ENCODE assay signal across 15 cellular contexts in genomic region chr5:135010502-135011354, GRCh38. TPM values are rescaled to one million over a fixed set of nuclear protein-coding genes. Genes with fewer than 3 reads are reported as not detected.
DNase-seq lines count a peak whose midpoint lies in the region; ATAC-seq and TF ChIP-seq lines count a peak whose summit lies in the region.
"Had no signal": no experiment of that assay in that cellular context is flagged by ENCODE, and none has a peak within 500 bp of the region (broad histone marks: within the 10 kb centered on the region; RNA-seq: fewer than 3 reads in every experiment).

No MANE protein-coding gene starts in this region.

- no peaks in the 10 kb centered on the region for H3F3A ChIP-seq in PC-9 (ENCODE audit: insufficient read depth, low read depth)

- H3K9me2 ChIP-seq in PC-9 (ENCODE audit: insufficient read depth): no peaks in the 10 kb centered on the region

- ATAC-seq in Right ventricle myocardium inferior: no peak
- ATAC-seq in GM19467 (IDR thresholded peaks at IDR 0.05; ENCODE audit: unreplicated experiment): no peak
- no peak for ATAC-seq in HG03457 (IDR thresholded peaks at IDR 0.05; ENCODE audit: unreplicated experiment)
- ATAC-seq in GM19023 (IDR thresholded peaks at IDR 0.05; ENCODE audit: unreplicated experiment): no peak

- peaks cover 52% of the 10 kb centered on the region for H3K27me3 ChIP-seq in cardiac muscle cell
- no peaks in the 10 kb centered on the region for H3K27me3 ChIP-seq in PC-9 (ENCODE audit: insufficient read depth, low read depth)

- H3K36me3 ChIP-seq in cardiac muscle cell (no peaks in the 10 kb centered on the region), PC-9 (ENCODE audit: low read depth) (no peaks in the 10 kb centered on the region)

- H3K4me1 ChIP-seq in cardiac muscle cell (ENCODE audit: low read depth) (no peaks in the 10 kb centered on the region), PC-9 (replicated peaks; ENCODE audit: insufficient read depth) (no peaks in the 10 kb centered on the region)

- peak; percentile 21 for TF ChIP-seq CTCF in cardiac muscle cell (IDR thresholded peaks at IDR 0.05; ENCODE audit: low read depth, low read length)
- TF ChIP-seq CTCF in PC-9 (conservative IDR thresholded peaks at IDR 0.05): peak; percentile 62
- peak; percentile 44 for TF ChIP-seq CTCF in fibroblast of villous mesenchyme (IDR thresholded peaks at IDR 0.05; ENCODE audit: insufficient read depth, low read depth, low read length)

- H3K4me2 ChIP-seq in PC-9: no peak overlapping the region

- CTCF ChIA-PET in PC-9 (lab: Charles Lee): interaction anchor here (1.1 kb wide), 1 partner anchor 102 kb away, joined by 3 read pairs; no protein-coding TSS in a partner anchor

- H2AFZ ChIP-seq in PC-9: no peak overlapping the region
- H2AFZ ChIP-seq: GM23248 had no signal

- H4K20me1 ChIP-seq in PC-9 (ENCODE audit: insufficient read depth): no peaks in the 10 kb centered on the region

- H3K9me3 ChIP-seq in cardiac muscle cell (ENCODE audit: low read depth) (no peaks in the 10 kb centered on the region), PC-9 (ENCODE audit: insufficient read depth, low read depth) (no peaks in the 10 kb centered on the region)

- POLR2A ChIA-PET in PC-9 (lab: Charles Lee; ENCODE audit: unreplicated experiment): no interaction called here

- H3K4me3 ChIP-seq in cardiac muscle cell: no peak overlapping the region
- no peak overlapping the region for H3K4me3 ChIP-seq in PC-9
- no peak overlapping the region for H3K4me3 ChIP-seq in fibroblast of villous mesenchyme (ENCODE audit: low read depth, low read length)
- H3K4me3 ChIP-seq: GM23248 had no signal

- intact Hi-C loops in Right ventricle myocardium inferior (cut with DNase I) (no loop called here), PC-9 (cut with micrococcal nuclease; ENCODE audit: unreplicated experiment) (loop anchor here (1.0 to 10.0 kb wide), 5 partner anchors 54 to 324 kb away; no protein-coding TSS in a partner anchor)

- BruUV-seq in PC-9 (replicated peaks; lab: Mats Ljungman, UMichigan): no TSS peak

- H3K79me2 ChIP-seq in PC-9 (ENCODE audit: low read depth): no peaks in the 10 kb centered on the region

- DNase-seq in cardiac muscle cell (ENCODE audit: low read depth in 1 of 2, low spot score in 1 of 2) (no peak), Right ventricle myocardium inferior (ENCODE audit: missing footprints) (no peak), PC-9 (peak in 1 of 2 experiments; percentile 26), fibroblast of villous mesenchyme (ENCODE audit: low read depth) (peak; percentile 19), dermis blood vessel endothelial cell (no peak)
- DNase-seq: activated B cell treated with CpG ODN at 0.5 μM for 24 hours; activated CD8-positive, alpha-beta memory T cell treated with anti-CD3 and anti-CD28 coated beads, Interleukin-2, amount 50 U/mL, for 4 hours; cerebellar nuclear complex; DND-41; GM23248 had no signal

- H3K27ac ChIP-seq in cardiac muscle cell (no peak overlapping the region), PC-9 (no peak overlapping the region)
- H3K27ac ChIP-seq: GM23248 had no signal

RNA-seq across cellular contexts. Expression of gene PITX1, which starts 23.3 kb away (rescaled TPM):
- total RNA-seq in cardiac muscle cell (0.07 TPM in 1 of 2 replicates, not detected in the other), Right ventricle myocardium inferior (not detected), PC-9 (2021) (27.8 and 38.9 TPM in 2 replicates), fibroblast of villous mesenchyme (19.9 and 66.7 TPM in 2 replicates), dermis blood vessel endothelial cell (0.51 TPM in 1 of 2 replicates, not detected in the other)
- 0.35 and 0.80 TPM in 2 replicates for polyA plus RNA-seq in cardiac muscle cell
- total RNA-seq: activated B cell treated with CpG ODN at 0.5 μM for 24 hours, GM23248, lung microvascular endothelial cell had no signal
- polyA plus RNA-seq: GM23248 had no signal

RNA-seq across cellular contexts. Expression of gene CATSPER3, which starts 43.0 kb away (rescaled TPM):
- 0.07 TPM in 1 of 2 replicates, not detected in the other for total RNA-seq in cardiac muscle cell
- polyA plus RNA-seq in cardiac muscle cell: 0.26 and 1.6 TPM in 2 replicates
- 1.1 TPM for total RNA-seq in Right ventricle myocardium inferior
- 0.57 and 0.68 TPM in 2 replicates for total RNA-seq in PC-9 (2021)
- under 0.01 TPM in 1 of 2 replicates, not detected in the other for total RNA-seq in fibroblast of villous mesenchyme
- 0.34 TPM in 1 of 2 replicates, not detected in the other for total RNA-seq in dermis blood vessel endothelial cell
- total RNA-seq: temporal lobe had no signal

Comparison
In these comparisons a context has a peak if more than half of its experiments do, and no peak if none do; other contexts are left out.
1. RNA of gene PITX1, which starts 23.3 kb away (total RNA-seq): 27.8 to 38.9 TPM in PC-9 and 19.9 to 66.7 TPM in fibroblast of villous mesenchyme; 0.51 TPM in dermis blood vessel endothelial cell, 0.07 TPM in cardiac muscle cell and not detected in Right ventricle myocardium inferior (single experiment); every median in the first group is over 10 times any median in the second.
2. Peak in every context shown above with its lines, with median percentiles within 50 percentile points of each other: CTCF ChIP-seq.